ENCODE assay signal across 1 cellular context in genomic region chr4:183177001-183177400, GRCh38.
A peak's percentile ranks its signal among the peaks of the same experiment; 100 is the strongest.
TF ChIP-seq lines count a peak whose summit lies in the region.

No MANE protein-coding gene starts in this region.

TF ChIP-seq in SK-N-SH, 30 proteins besides CTCF, POLR2A, EP300 and RAD21 (continued from another document):
- TF ChIP-seq PBX3 (IDR thresholded peaks at IDR 0.05) = 0 out of 2 replicates have a peak, but pooled peaks have one; percentile 9
